1 cellular context compared by ENCODE assay signal in the genomic region with DNA sequence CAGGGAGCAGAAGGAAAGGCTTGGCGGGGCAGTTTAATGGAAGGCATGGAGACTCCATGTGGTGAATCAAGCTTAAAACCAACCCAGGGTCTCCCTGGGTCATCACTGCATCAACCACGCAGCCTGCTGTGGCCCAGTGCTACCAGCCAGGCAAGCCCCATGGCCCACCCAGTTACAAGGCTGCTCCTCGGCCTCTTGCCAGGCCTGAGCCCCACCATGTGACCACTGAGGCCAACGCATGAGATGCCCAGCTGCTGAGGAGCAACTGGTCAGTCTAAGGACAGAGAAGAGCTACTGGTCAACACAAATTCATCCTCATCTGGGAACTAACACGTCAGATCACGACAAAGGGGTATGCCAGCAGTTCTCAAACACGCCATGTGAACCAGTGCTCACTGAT.
TF ChIP-seq lines count a peak whose summit lies in the region.

No MANE protein-coding gene starts in this region.

TF ChIP-seq in H1, 55 proteins besides CTCF, POLR2A, EP300 and RAD21:
- TF ChIP-seq KDM5A (IDR thresholded peaks at IDR 0.05; ENCODE audit: low read length): no peak
- no peak for TF ChIP-seq TCF12 (IDR thresholded peaks at IDR 0.05; ENCODE audit: low read depth, low read length)
- no peak for TF ChIP-seq GTF2F1 (IDR thresholded peaks at IDR 0.05; ENCODE audit: borderline replicate concordance, low read depth, low read length)
- TF ChIP-seq SIN3A (conservative IDR thresholded peaks at IDR 0.05 in 1 of 2, IDR thresholded peaks at IDR 0.05 in 1 of 2; ENCODE audit: low read depth in 1 of 2, low read length in 2 of 2): no peak
- TF ChIP-seq NRF1 (IDR thresholded peaks at IDR 0.05; ENCODE audit: low read depth, low read length): no peak
- TF ChIP-seq POU5F1 (IDR thresholded peaks at IDR 0.05; ENCODE audit: low read depth, low read length): no peak
- TF ChIP-seq, protein P1, sequence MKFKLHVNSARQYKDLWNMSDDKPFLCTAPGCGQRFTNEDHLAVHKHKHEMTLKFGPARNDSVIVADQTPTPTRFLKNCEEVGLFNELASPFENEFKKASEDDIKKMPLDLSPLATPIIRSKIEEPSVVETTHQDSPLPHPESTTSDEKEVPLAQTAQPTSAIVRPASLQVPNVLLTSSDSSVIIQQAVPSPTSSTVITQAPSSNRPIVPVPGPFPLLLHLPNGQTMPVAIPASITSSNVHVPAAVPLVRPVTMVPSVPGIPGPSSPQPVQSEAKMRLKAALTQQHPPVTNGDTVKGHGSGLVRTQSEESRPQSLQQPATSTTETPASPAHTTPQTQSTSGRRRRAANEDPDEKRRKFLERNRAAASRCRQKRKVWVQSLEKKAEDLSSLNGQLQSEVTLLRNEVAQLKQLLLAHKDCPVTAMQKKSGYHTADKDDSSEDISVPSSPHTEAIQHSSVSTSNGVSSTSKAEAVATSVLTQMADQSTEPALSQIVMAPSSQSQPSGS (IDR thresholded peaks at IDR 0.05; ENCODE audit: low read length): no peak
- no peak for TF ChIP-seq TAF7 (optimal IDR thresholded peaks at IDR 0.05; ENCODE audit: borderline replicate concordance, low read depth, low read length)
- no peak for TF ChIP-seq SIX5 (IDR thresholded peaks at IDR 0.05; ENCODE audit: low read depth, low read length)
- TF ChIP-seq SUZ12 (IDR thresholded peaks at IDR 0.05; ENCODE audit: low read length): no peak
- TF ChIP-seq RFX5 (IDR thresholded peaks at IDR 0.05; ENCODE audit: borderline replicate concordance, low read depth, low read length): no peak
- TF ChIP-seq, protein P2, sequence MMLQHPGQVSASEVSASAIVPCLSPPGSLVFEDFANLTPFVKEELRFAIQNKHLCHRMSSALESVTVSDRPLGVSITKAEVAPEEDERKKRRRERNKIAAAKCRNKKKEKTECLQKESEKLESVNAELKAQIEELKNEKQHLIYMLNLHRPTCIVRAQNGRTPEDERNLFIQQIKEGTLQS (IDR thresholded peaks at IDR 0.05; ENCODE audit: insufficient read depth, low read depth, low read length): no peak
